In the genomic region with DNA sequence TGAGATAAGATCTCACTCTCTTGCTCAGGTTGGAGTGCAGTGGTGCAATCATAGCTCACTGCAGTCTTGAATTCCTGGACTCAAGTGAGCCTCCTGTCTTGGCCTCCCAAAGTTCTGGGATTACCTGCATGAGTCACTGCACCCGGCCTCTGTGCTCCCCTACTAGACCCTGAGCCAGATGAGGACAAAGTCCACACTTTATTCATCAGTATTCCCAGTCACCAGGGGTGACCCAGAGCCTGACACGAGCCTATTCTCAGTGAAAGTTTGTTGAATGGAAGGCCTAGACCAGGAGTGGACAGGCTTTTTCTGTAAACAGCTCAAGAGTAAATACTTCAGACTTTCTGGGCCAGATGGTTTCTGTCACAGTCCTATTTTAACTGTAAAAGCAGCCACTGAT, we compare ENCODE assay signal across 1 cellular context.
A peak's percentile ranks its signal among the peaks of the same experiment; 100 is the strongest.
TF ChIP-seq lines count a peak whose summit lies in the region.

No MANE protein-coding gene starts in this region.

TF ChIP-seq in HepG2, 621 proteins besides CTCF, POLR2A, EP300 and RAD21 (continued from another document and continues in another):
- TF ChIP-seq, protein P1, sequence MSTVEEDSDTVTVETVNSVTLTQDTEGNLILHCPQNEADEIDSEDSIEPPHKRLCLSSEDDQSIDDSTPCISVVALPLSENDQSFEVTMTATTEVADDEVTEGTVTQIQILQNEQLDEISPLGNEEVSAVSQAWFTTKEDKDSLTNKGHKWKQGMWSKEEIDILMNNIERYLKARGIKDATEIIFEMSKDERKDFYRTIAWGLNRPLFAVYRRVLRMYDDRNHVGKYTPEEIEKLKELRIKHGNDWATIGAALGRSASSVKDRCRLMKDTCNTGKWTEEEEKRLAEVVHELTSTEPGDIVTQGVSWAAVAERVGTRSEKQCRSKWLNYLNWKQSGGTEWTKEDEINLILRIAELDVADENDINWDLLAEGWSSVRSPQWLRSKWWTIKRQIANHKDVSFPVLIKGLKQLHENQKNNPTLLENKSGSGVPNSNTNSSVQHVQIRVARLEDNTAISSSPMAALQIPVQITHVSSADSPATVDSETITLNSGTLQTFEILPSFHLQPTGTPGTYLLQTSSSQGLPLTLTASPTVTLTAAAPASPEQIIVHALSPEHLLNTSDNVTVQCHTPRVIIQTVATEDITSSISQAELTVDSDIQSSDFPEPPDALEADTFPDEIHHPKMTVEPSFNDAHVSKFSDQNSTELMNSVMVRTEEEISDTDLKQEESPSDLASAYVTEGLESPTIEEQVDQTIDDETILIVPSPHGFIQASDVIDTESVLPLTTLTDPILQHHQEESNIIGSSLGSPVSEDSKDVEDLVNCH (CRISPR knock-in tag; IDR thresholded peaks at IDR 0.05), result no peak
- TF ChIP-seq ZNF589 (CRISPR knock-in tag; conservative IDR thresholded peaks at IDR 0.05) (no peak), MTF2 (CRISPR knock-in tag; IDR thresholded peaks at IDR 0.05; ENCODE audit: borderline replicate concordance) (no peak), ZNF367 (CRISPR knock-in tag; IDR thresholded peaks at IDR 0.05; ENCODE audit: borderline replicate concordance) (no peak), ATRX (CRISPR knock-in tag; IDR thresholded peaks at IDR 0.05; ENCODE audit: borderline replicate concordance) (no peak), ZNF296 (CRISPR knock-in tag; conservative IDR thresholded peaks at IDR 0.05) (no peak), ZEB1 (IDR thresholded peaks at IDR 0.05; ENCODE audit: insufficient replicate concordance, low read depth) (peak; percentile 65), AGO1 (IDR thresholded peaks at IDR 0.05; ENCODE audit: low read depth, low read length, poor library complexity, severe bottlenecking) (no peak), THAP11 (CRISPR knock-in tag; IDR thresholded peaks at IDR 0.05) (peak; percentile 32), ZNF256 (CRISPR knock-in tag; conservative IDR thresholded peaks at IDR 0.05) (no peak), ZNF510 (CRISPR knock-in tag; IDR thresholded peaks at IDR 0.05; ENCODE audit: low read depth) (no peak), ATF1 (CRISPR knock-in tag; IDR thresholded peaks at IDR 0.05) (no peak), FOSL1 (CRISPR knock-in tag; IDR thresholded peaks at IDR 0.05; ENCODE audit: borderline replicate concordance) (peak; percentile 90), MATR3 (CRISPR knock-in tag; IDR thresholded peaks at IDR 0.05) (no peak), ZIK1 (CRISPR knock-in tag; IDR thresholded peaks at IDR 0.05; ENCODE audit: borderline replicate concordance, low read depth) (no peak), ZMAT3 (CRISPR knock-in tag; conservative IDR thresholded peaks at IDR 0.05) (no peak), TRIM24 (CRISPR knock-in tag; IDR thresholded peaks at IDR 0.05) (peak; percentile 35; the same call in 1 of the 2 replicates), ZMYM4 (CRISPR knock-in tag; IDR thresholded peaks at IDR 0.05) (no peak), CBX5 (CRISPR knock-in tag; IDR thresholded peaks at IDR 0.05; ENCODE audit: borderline replicate concordance) (no peak), NR3C1 (CRISPR knock-in tag; IDR thresholded peaks at IDR 0.05) (no peak), KDM5B (CRISPR knock-in tag; IDR thresholded peaks at IDR 0.05; ENCODE audit: borderline replicate concordance) (no peak), ZNF564 (CRISPR knock-in tag; IDR thresholded peaks at IDR 0.05) (no peak), ZNF207 (IDR thresholded peaks at IDR 0.05; ENCODE audit: borderline replicate concordance) (no peak)
- TF ChIP-seq, protein P2, sequence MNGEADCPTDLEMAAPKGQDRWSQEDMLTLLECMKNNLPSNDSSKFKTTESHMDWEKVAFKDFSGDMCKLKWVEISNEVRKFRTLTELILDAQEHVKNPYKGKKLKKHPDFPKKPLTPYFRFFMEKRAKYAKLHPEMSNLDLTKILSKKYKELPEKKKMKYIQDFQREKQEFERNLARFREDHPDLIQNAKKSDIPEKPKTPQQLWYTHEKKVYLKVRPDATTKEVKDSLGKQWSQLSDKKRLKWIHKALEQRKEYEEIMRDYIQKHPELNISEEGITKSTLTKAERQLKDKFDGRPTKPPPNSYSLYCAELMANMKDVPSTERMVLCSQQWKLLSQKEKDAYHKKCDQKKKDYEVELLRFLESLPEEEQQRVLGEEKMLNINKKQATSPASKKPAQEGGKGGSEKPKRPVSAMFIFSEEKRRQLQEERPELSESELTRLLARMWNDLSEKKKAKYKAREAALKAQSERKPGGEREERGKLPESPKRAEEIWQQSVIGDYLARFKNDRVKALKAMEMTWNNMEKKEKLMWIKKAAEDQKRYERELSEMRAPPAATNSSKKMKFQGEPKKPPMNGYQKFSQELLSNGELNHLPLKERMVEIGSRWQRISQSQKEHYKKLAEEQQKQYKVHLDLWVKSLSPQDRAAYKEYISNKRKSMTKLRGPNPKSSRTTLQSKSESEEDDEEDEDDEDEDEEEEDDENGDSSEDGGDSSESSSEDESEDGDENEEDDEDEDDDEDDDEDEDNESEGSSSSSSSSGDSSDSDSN (CRISPR knock-in tag; IDR thresholded peaks at IDR 0.05), result no peak
- TF ChIP-seq, protein P3, sequence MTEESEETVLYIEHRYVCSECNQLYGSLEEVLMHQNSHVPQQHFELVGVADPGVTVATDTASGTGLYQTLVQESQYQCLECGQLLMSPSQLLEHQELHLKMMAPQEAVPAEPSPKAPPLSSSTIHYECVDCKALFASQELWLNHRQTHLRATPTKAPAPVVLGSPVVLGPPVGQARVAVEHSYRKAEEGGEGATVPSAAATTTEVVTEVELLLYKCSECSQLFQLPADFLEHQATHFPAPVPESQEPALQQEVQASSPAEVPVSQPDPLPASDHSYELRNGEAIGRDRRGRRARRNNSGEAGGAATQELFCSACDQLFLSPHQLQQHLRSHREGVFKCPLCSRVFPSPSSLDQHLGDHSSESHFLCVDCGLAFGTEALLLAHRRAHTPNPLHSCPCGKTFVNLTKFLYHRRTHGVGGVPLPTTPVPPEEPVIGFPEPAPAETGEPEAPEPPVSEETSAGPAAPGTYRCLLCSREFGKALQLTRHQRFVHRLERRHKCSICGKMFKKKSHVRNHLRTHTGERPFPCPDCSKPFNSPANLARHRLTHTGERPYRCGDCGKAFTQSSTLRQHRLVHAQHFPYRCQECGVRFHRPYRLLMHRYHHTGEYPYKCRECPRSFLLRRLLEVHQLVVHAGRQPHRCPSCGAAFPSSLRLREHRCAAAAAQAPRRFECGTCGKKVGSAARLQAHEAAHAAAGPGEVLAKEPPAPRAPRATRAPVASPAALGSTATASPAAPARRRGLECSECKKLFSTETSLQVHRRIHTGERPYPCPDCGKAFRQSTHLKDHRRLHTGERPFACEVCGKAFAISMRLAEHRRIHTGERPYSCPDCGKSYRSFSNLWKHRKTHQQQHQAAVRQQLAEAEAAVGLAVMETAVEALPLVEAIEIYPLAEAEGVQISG (CRISPR knock-in tag; IDR thresholded peaks at IDR 0.05), result no peak; the same call in 1 of the 2 replicates
- TF ChIP-seq, protein P4, sequence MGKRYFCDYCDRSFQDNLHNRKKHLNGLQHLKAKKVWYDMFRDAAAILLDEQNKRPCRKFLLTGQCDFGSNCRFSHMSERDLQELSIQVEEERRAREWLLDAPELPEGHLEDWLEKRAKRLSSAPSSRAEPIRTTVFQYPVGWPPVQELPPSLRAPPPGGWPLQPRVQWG (CRISPR knock-in tag; IDR thresholded peaks at IDR 0.05; ENCODE audit: borderline replicate concordance, low read depth), result no peak
- TF ChIP-seq, protein P5, sequence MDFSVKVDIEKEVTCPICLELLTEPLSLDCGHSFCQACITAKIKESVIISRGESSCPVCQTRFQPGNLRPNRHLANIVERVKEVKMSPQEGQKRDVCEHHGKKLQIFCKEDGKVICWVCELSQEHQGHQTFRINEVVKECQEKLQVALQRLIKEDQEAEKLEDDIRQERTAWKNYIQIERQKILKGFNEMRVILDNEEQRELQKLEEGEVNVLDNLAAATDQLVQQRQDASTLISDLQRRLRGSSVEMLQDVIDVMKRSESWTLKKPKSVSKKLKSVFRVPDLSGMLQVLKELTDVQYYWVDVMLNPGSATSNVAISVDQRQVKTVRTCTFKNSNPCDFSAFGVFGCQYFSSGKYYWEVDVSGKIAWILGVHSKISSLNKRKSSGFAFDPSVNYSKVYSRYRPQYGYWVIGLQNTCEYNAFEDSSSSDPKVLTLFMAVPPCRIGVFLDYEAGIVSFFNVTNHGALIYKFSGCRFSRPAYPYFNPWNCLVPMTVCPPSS (IDR thresholded peaks at IDR 0.05), result no peak
- TF ChIP-seq, protein P6, sequence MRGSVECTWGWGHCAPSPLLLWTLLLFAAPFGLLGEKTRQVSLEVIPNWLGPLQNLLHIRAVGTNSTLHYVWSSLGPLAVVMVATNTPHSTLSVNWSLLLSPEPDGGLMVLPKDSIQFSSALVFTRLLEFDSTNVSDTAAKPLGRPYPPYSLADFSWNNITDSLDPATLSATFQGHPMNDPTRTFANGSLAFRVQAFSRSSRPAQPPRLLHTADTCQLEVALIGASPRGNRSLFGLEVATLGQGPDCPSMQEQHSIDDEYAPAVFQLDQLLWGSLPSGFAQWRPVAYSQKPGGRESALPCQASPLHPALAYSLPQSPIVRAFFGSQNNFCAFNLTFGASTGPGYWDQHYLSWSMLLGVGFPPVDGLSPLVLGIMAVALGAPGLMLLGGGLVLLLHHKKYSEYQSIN (CRISPR knock-in tag; IDR thresholded peaks at IDR 0.05; ENCODE audit: borderline replicate concordance), result no peak
- TF ChIP-seq, protein P7, sequence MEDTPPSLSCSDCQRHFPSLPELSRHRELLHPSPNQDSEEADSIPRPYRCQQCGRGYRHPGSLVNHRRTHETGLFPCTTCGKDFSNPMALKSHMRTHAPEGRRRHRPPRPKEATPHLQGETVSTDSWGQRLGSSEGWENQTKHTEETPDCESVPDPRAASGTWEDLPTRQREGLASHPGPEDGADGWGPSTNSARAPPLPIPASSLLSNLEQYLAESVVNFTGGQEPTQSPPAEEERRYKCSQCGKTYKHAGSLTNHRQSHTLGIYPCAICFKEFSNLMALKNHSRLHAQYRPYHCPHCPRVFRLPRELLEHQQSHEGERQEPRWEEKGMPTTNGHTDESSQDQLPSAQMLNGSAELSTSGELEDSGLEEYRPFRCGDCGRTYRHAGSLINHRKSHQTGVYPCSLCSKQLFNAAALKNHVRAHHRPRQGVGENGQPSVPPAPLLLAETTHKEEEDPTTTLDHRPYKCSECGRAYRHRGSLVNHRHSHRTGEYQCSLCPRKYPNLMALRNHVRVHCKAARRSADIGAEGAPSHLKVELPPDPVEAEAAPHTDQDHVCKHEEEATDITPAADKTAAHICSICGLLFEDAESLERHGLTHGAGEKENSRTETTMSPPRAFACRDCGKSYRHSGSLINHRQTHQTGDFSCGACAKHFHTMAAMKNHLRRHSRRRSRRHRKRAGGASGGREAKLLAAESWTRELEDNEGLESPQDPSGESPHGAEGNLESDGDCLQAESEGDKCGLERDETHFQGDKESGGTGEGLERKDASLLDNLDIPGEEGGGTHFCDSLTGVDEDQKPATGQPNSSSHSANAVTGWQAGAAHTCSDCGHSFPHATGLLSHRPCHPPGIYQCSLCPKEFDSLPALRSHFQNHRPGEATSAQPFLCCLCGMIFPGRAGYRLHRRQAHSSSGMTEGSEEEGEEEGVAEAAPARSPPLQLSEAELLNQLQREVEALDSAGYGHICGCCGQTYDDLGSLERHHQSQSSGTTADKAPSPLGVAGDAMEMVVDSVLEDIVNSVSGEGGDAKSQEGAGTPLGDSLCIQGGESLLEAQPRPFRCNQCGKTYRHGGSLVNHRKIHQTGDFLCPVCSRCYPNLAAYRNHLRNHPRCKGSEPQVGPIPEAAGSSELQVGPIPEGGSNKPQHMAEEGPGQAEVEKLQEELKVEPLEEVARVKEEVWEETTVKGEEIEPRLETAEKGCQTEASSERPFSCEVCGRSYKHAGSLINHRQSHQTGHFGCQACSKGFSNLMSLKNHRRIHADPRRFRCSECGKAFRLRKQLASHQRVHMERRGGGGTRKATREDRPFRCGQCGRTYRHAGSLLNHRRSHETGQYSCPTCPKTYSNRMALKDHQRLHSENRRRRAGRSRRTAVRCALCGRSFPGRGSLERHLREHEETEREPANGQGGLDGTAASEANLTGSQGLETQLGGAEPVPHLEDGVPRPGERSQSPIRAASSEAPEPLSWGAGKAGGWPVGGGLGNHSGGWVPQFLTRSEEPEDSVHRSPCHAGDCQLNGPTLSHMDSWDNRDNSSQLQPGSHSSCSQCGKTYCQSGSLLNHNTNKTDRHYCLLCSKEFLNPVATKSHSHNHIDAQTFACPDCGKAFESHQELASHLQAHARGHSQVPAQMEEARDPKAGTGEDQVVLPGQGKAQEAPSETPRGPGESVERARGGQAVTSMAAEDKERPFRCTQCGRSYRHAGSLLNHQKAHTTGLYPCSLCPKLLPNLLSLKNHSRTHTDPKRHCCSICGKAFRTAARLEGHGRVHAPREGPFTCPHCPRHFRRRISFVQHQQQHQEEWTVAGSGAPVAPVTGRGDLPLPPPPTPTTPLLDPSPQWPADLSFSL (CRISPR knock-in tag; IDR thresholded peaks at IDR 0.05), result no peak
- TF ChIP-seq, protein P8, sequence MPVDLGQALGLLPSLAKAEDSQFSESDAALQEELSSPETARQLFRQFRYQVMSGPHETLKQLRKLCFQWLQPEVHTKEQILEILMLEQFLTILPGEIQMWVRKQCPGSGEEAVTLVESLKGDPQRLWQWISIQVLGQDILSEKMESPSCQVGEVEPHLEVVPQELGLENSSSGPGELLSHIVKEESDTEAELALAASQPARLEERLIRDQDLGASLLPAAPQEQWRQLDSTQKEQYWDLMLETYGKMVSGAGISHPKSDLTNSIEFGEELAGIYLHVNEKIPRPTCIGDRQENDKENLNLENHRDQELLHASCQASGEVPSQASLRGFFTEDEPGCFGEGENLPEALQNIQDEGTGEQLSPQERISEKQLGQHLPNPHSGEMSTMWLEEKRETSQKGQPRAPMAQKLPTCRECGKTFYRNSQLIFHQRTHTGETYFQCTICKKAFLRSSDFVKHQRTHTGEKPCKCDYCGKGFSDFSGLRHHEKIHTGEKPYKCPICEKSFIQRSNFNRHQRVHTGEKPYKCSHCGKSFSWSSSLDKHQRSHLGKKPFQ (CRISPR knock-in tag; IDR thresholded peaks at IDR 0.05; ENCODE audit: insufficient replicate concordance), result no peak
- TF ChIP-seq, protein P9, sequence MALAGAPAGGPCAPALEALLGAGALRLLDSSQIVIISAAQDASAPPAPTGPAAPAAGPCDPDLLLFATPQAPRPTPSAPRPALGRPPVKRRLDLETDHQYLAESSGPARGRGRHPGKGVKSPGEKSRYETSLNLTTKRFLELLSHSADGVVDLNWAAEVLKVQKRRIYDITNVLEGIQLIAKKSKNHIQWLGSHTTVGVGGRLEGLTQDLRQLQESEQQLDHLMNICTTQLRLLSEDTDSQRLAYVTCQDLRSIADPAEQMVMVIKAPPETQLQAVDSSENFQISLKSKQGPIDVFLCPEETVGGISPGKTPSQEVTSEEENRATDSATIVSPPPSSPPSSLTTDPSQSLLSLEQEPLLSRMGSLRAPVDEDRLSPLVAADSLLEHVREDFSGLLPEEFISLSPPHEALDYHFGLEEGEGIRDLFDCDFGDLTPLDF (CRISPR knock-in tag; IDR thresholded peaks at IDR 0.05), result no peak
- TF ChIP-seq, protein P10, sequence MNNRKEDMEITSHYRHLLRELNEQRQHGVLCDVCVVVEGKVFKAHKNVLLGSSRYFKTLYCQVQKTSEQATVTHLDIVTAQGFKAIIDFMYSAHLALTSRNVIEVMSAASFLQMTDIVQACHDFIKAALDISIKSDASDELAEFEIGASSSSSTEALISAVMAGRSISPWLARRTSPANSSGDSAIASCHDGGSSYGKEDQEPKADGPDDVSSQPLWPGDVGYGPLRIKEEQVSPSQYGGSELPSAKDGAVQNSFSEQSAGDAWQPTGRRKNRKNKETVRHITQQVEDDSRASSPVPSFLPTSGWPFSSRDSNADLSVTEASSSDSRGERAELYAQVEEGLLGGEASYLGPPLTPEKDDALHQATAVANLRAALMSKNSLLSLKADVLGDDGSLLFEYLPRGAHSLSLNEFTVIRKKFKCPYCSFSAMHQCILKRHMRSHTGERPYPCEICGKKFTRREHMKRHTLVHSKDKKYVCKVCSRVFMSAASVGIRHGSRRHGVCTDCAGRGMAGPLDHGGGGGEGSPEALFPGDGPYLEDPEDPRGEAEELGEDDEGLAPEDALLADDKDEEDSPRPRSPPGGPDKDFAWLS (CRISPR knock-in tag; IDR thresholded peaks at IDR 0.05; ENCODE audit: borderline replicate concordance), result no peak
